8 cellular contexts compared by ENCODE assay signal in the genomic region with DNA sequence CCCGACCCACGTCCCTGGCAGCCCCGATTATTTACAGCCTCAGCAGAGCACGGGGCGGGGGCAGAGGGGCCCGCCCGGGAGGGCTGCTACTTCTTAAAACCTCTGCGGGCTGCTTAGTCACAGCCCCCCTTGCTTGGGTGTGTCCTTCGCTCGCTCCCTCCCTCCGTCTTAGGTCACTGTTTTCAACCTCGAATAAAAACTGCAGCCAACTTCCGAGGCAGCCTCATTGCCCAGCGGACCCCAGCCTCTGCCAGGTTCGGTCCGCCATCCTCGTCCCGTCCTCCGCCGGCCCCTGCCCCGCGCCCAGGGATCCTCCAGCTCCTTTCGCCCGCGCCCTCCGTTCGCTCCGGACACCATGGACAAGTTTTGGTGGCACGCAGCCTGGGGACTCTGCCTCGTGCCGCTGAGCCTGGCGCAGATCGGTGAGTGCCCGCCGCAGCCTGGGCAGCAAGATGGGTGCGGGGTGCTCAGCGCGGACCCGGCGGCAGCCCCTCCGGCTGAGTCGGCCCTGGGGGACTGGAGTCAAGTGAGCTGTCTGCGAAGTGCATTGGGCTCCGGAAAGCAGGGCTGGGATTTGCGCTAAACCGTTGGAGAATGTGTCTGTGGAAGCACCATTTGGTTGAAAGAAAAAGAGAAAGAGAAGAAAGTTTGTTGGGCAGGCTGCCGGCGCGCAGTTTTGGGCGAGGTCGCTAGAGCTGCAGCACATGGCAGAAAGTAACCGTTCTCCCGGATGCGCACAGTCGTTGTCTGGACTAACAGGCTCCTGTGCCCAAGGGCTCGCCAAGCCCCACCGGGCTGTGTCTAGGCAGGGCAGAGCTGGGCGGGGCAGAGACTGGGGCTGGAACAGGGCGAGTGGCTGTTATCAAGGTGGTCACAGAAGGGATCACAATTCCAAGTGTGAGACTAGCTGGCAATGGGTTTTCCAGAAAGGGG. TPM values are rescaled to one million over a fixed set of nuclear protein-coding genes. Genes with fewer than 3 reads are reported as not detected.
DNase-seq lines count a peak whose midpoint lies in the region; ATAC-seq and TF ChIP-seq lines count a peak whose summit lies in the region.

A gene (plus strand): TSS at position 223 of the 933 bp plus-strand sequence. CDS start 133 bp downstream, at position 356.

- peaks cover 14% of the 10 kb centered on the region for H3K36me3 ChIP-seq in skeletal muscle satellite cell (ENCODE audit: insufficient read depth, low read length)

- TF ChIP-seq CTCF in AG09309 (IDR thresholded peaks at IDR 0.05; ENCODE audit: control insufficient read depth, insufficient read depth, low read depth, low read length, missing control alignments) = no peak
- no peak for TF ChIP-seq CTCF in astrocyte of the cerebellum (IDR thresholded peaks at IDR 0.05; ENCODE audit: low read depth, low read length, missing control alignments)

- no peaks in the 10 kb centered on the region for H3K9me3 ChIP-seq in skeletal muscle satellite cell (replicated peaks; ENCODE audit: low read length)

- ATAC-seq in GM19023 (IDR thresholded peaks at IDR 0.05; ENCODE audit: unreplicated experiment) = peak; percentile 43

- in situ Hi-C loops in astrocyte of the cerebellum (cut with HindIII; ENCODE audit: low sequenced_read_pairs) = no loop called here

- H3K27me3 ChIP-seq in skeletal muscle satellite cell (ENCODE audit: control insufficient read depth, insufficient read depth, low read length) = no peaks in the 10 kb centered on the region

- peak within 1 kb of the TSS; percentile 91 for H3K4me2 ChIP-seq in skeletal muscle satellite cell (ENCODE audit: low read length)

- peak; percentile 54 for DNase-seq in AG09309 (ENCODE audit: low read depth)
- DNase-seq in HS-5 (ENCODE audit: low read depth) = peak; percentile 71
- DNase-seq in T1000 (lab: John Stamatoyannopoulos, UW) = peak; percentile 81
- peak; percentile 72 for DNase-seq in astrocyte of the cerebellum (ENCODE audit: low read depth)
- no peak for DNase-seq in middle frontal gyrus (ENCODE audit: extremely low spot score, low spot score)

- H3K4me3 ChIP-seq in AG09309 (ENCODE audit: control insufficient read depth, low read depth, low read length) (peak within 1 kb of the TSS; percentile 86), astrocyte of the cerebellum (ENCODE audit: low read depth, low read length) (peak within 1 kb of the TSS; percentile 96), iPS-11a (ENCODE audit: low read depth, low read length) (peak within 1 kb of the TSS; percentile 67), skeletal muscle satellite cell (ENCODE audit: low read length) (peak within 1 kb of the TSS; percentile 96)

- peak within 1 kb of the TSS; percentile 99 for H3K9ac ChIP-seq in skeletal muscle satellite cell (ENCODE audit: low read depth, low read length)

- H3K4me1 ChIP-seq in skeletal muscle satellite cell (ENCODE audit: control insufficient read depth, insufficient read depth, low read length) = peaks cover 37% of the 10 kb centered on the region

RNA-seq across cellular contexts. Expression of the gene that starts here (rescaled TPM):
- total RNA-seq in skeletal muscle satellite cell (2012; rRNA removed) = 298 TPM in 2 replicates
